In genomic region chr12:84421103-84421502, GRCh38 we compare ENCODE assay signal across 28 cellular contexts.
DNase-seq lines count a peak whose midpoint lies in the region; ATAC-seq and TF ChIP-seq lines count a peak whose summit lies in the region.
"Had no signal": no experiment of that assay in that cellular context is flagged by ENCODE, and none has a peak within 500 bp of the region (broad histone marks: within the 10 kb centered on the region; RNA-seq: fewer than 3 reads in every experiment).

No MANE protein-coding gene starts in this region.

- H3K79me2 ChIP-seq in neural progenitor cell (ENCODE audit: low read depth) = no peaks in the 10 kb centered on the region

- H3K4me2 ChIP-seq in neural progenitor cell = no peak overlapping the region
- H3K4me2 ChIP-seq: KMS-11 had no signal

- H3K9ac ChIP-seq in neural progenitor cell = no peak overlapping the region
- H3K9ac ChIP-seq: KMS-11 had no signal

- intact Hi-C loops in dorsolateral prefrontal cortex (cut with DNase I) = no loop called here

- H3K27ac ChIP-seq in neural progenitor cell = no peak overlapping the region
- H3K27ac ChIP-seq in dorsolateral prefrontal cortex = no peak overlapping the region
- H3K27ac ChIP-seq: body of pancreas, epithelial cell of prostate, KMS-11, skin epidermis, upper lobe of right lung had no signal

- no peaks in the 10 kb centered on the region for H3F3A ChIP-seq in neural progenitor cell (ENCODE audit: low read depth)

- no peaks in the 10 kb centered on the region for H3K9me3 Mint-ChIP-seq in neural progenitor cell
- no peaks in the 10 kb centered on the region for H3K9me3 Mint-ChIP-seq in activated CD4-positive, alpha-beta T cell treated with anti-CD3 and anti-CD28 coated beads, Interleukin-2, amount 10 ng/mL, durations not matched to agents 7 days and 5 days
- H3K9me3 Mint-ChIP-seq: naive B cell had no signal

- no peaks in the 10 kb centered on the region for H3K36me3 Mint-ChIP-seq in neural progenitor cell
- no peaks in the 10 kb centered on the region for H3K36me3 Mint-ChIP-seq in activated CD4-positive, alpha-beta T cell treated with anti-CD3 and anti-CD28 coated beads, Interleukin-2, amount 10 ng/mL, durations not matched to agents 7 days and 5 days (ENCODE audit: low read depth)
- H3K36me3 Mint-ChIP-seq: CD4-positive, CD25-positive, alpha-beta regulatory T cell; naive B cell had no signal

- no peak overlapping the region for H2AFZ ChIP-seq in neural progenitor cell (replicated peaks)

- H3K4me1 ChIP-seq in neural progenitor cell = no peaks in the 10 kb centered on the region
- H3K4me1 ChIP-seq: body of pancreas, upper lobe of right lung had no signal

- no peaks in the 10 kb centered on the region for H3K27me3 Mint-ChIP-seq in neural progenitor cell (ENCODE audit: insufficient read depth, low read depth)
- no peaks in the 10 kb centered on the region for H3K27me3 Mint-ChIP-seq in activated CD4-positive, alpha-beta T cell treated with anti-CD3 and anti-CD28 coated beads, Interleukin-2, amount 10 ng/mL, durations not matched to agents 7 days and 5 days
- H3K27me3 Mint-ChIP-seq: activated T-cell treated with anti-CD3 and anti-CD28 coated beads, Interleukin-2, amount 50 U/mL, for 24 hours; CD4-positive, CD25-positive, alpha-beta regulatory T cell; naive B cell had no signal

- DNase-seq in GM10248 (ENCODE audit: extremely low spot score) (peak; percentile 2), neural progenitor cell (ENCODE audit: low spot score) (no peak), dorsolateral prefrontal cortex (no peak)
- no peak for DNase-seq in activated CD4-positive, alpha-beta T cell treated with anti-CD3 and anti-CD28 coated beads, Interleukin-2, amount 10 ng/mL, durations not matched to agents 7 days and 5 days
- DNase-seq: 8988T; activated CD8-positive, alpha-beta memory T cell treated with anti-CD3 and anti-CD28 coated beads for 24 hours; activated gamma-delta T cell treated with Interleukin-2 at 50 U/mL for 16 hours; activated T-cell treated with anti-CD3 and anti-CD28 coated beads, Interleukin-2, amount 50 U/mL, for 24 hours; body of pancreas; CD4-positive, CD25-positive, alpha-beta regulatory T cell; cerebellar nuclear complex; EL; mesenchymal stem cell; naive B cell; NCI-H146; NCI-H524 treated with DMSO at 0.1 percent for 48 hours; NK-92 treated with Interleukin-12 subunit alpha and Interleukin-12 subunit beta, amount 100 ng/mL, for 24 hours; SIG-M5; stimulated activated CD4-positive, alpha-beta T cell treated with anti-CD3 and anti-CD28 coated beads, Interleukin-1b, Interleukin-23, amount 100 ng/mL, for 48 hours; upper lobe of right lung had no signal

- H3K9me3 ChIP-seq in neural progenitor cell (ENCODE audit: low read depth) = no peaks in the 10 kb centered on the region
- H3K9me3 ChIP-seq: body of pancreas, upper lobe of right lung had no signal

- no peaks in the 10 kb centered on the region for H4K20me1 ChIP-seq in neural progenitor cell (ENCODE audit: low read depth)

- no peaks in the 10 kb centered on the region for H3K27me3 ChIP-seq in neural progenitor cell
- H3K27me3 ChIP-seq in dorsolateral prefrontal cortex = no peaks in the 10 kb centered on the region
- H3K27me3 ChIP-seq: body of pancreas, upper lobe of right lung had no signal

- ATAC-seq in GM18870 (IDR thresholded peaks at IDR 0.05; ENCODE audit: unreplicated experiment) (peak; percentile 67), HG02852 (IDR thresholded peaks at IDR 0.05; ENCODE audit: unreplicated experiment) (peak; percentile 69), HG03565 (IDR thresholded peaks at IDR 0.05; ENCODE audit: unreplicated experiment) (peak; percentile 88), GM21423 (IDR thresholded peaks at IDR 0.05; ENCODE audit: unreplicated experiment) (no peak)
- ATAC-seq: body of pancreas, Panc1, upper lobe of right lung had no signal

- H3K36me3 ChIP-seq in neural progenitor cell = no peaks in the 10 kb centered on the region
- H3K36me3 ChIP-seq: upper lobe of right lung had no signal

- CTCF ChIA-PET in GM10248 (lab: Yijun Ruan, JAX) = no interaction called here
- CTCF ChIA-PET in activated CD4-positive, alpha-beta T cell treated with anti-CD3 and anti-CD28 coated beads, Interleukin-2, amount 10 ng/mL, durations not matched to agents 7 days and 5 days (lab: Charles Lee) = no interaction called here

- TF ChIP-seq CTCF in GM10248 (IDR thresholded peaks at IDR 0.05; ENCODE audit: control extremely low read depth, extremely low read depth, low read depth, missing control alignments) (no peak), neural progenitor cell (IDR thresholded peaks at IDR 0.05) (no peak), dorsolateral prefrontal cortex (IDR thresholded peaks at IDR 0.05 in 54 of 56, conservative IDR thresholded peaks at IDR 0.05 in 2 of 56; ENCODE audit: low read depth in 1 of 56, partially characterized antibody in 56 of 56) (no peak)

- no peak overlapping the region for H3K4me3 Mint-ChIP-seq in neural progenitor cell
- H3K4me3 Mint-ChIP-seq in activated CD4-positive, alpha-beta T cell treated with anti-CD3 and anti-CD28 coated beads, Interleukin-2, amount 10 ng/mL, durations not matched to agents 7 days and 5 days = no peak overlapping the region
- H3K4me3 Mint-ChIP-seq: activated T-cell treated with anti-CD3 and anti-CD28 coated beads, Interleukin-2, amount 50 U/mL, for 24 hours; CD4-positive, CD25-positive, alpha-beta regulatory T cell; naive B cell had no signal

- no peak overlapping the region for H3K4me3 ChIP-seq in neural progenitor cell
- no peak overlapping the region for H3K4me3 ChIP-seq in dorsolateral prefrontal cortex
- H3K4me3 ChIP-seq: body of pancreas, skin epidermis, upper lobe of right lung had no signal

- H3K4me1 Mint-ChIP-seq in neural progenitor cell = no peaks in the 10 kb centered on the region
- no peaks in the 10 kb centered on the region for H3K4me1 Mint-ChIP-seq in activated CD4-positive, alpha-beta T cell treated with anti-CD3 and anti-CD28 coated beads, Interleukin-2, amount 10 ng/mL, durations not matched to agents 7 days and 5 days
- H3K4me1 Mint-ChIP-seq: CD4-positive, CD25-positive, alpha-beta regulatory T cell; naive B cell had no signal

- POLR2A ChIA-PET in GM10248 (lab: Yijun Ruan, JAX) = no interaction called here
- POLR2A ChIA-PET in activated CD4-positive, alpha-beta T cell treated with anti-CD3 and anti-CD28 coated beads, Interleukin-2, amount 10 ng/mL, durations not matched to agents 7 days and 5 days (lab: Charles Lee) = no interaction called here

- H3K27ac Mint-ChIP-seq in neural progenitor cell = no peak overlapping the region
- H3K27ac Mint-ChIP-seq in activated CD4-positive, alpha-beta T cell treated with anti-CD3 and anti-CD28 coated beads, Interleukin-2, amount 10 ng/mL, durations not matched to agents 7 days and 5 days = no peak overlapping the region
- H3K27ac Mint-ChIP-seq: activated T-cell treated with anti-CD3 and anti-CD28 coated beads, Interleukin-2, amount 50 U/mL, for 24 hours; CD4-positive, CD25-positive, alpha-beta regulatory T cell; naive B cell had no signal
